In the genomic region with DNA sequence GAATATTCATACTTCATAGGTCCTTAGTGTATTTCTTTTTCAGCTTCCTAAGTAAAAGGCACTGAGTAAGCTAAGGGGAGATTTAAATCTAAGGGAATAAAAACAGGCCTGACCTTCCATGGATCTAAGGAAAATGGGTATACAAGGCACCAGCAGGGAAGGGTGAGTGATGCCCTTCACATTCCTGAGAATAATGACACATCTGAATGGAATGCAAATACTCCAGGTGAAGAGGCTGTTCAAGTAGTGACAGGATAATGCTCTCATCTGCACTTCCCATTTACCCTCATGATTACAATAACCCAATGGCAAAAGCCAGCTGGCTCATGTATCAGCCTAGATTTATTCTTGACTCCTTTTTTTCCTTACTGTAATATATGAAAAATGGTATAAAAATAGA, we compare ENCODE assay signal across 15 cellular contexts.
A peak's percentile ranks its signal among the peaks of the same experiment; 100 is the strongest.
DNase-seq lines count a peak whose midpoint lies in the region; ATAC-seq and TF ChIP-seq lines count a peak whose summit lies in the region.
"Had no signal": no experiment of that assay in that cellular context is flagged by ENCODE, and none has a peak within 500 bp of the region (broad histone marks: within the 10 kb centered on the region; RNA-seq: fewer than 3 reads in every experiment).

No MANE protein-coding gene starts in this region.

- no peak overlapping the region for H2AFZ ChIP-seq in IMR-90 (replicated peaks; ENCODE audit: low read length, poor library complexity)

- H4K20me1 ChIP-seq in IMR-90 (ENCODE audit: insufficient read depth, low read length): no peaks in the 10 kb centered on the region

- peaks cover 4% of the 10 kb centered on the region for H3K4me1 ChIP-seq in IMR-90 (ENCODE audit: control insufficient read depth, insufficient read depth, low read length)
- peaks cover 29% of the 10 kb centered on the region for H3K4me1 ChIP-seq in RWPE2 (ENCODE audit: insufficient read depth, poor library complexity, severe bottlenecking)
- H3K4me1 ChIP-seq in esophagus squamous epithelium: peaks cover 0 to 35% (median 20%) of the 10 kb centered on the region in 3 donors
- H3K4me1 ChIP-seq: colonic mucosa, HAP-1 had no signal

- no peaks in the 10 kb centered on the region for H3K36me3 Mint-ChIP-seq in progenitor cell of endocrine pancreas (ENCODE audit: insufficient read depth)
- H3K36me3 Mint-ChIP-seq in activated CD8-positive, alpha-beta memory T cell treated with anti-CD3 and anti-CD28 coated beads, Interleukin-2, amount 10 ng/mL, durations not matched to agents 7 days and 5 days: no peaks in the 10 kb centered on the region

- H3K14ac ChIP-seq in IMR-90 (replicated peaks; ENCODE audit: low read depth, low read length): no peak overlapping the region

- H3K27ac Mint-ChIP-seq in progenitor cell of endocrine pancreas: no peak overlapping the region
- H3K27ac Mint-ChIP-seq in activated CD8-positive, alpha-beta memory T cell treated with anti-CD3 and anti-CD28 coated beads, Interleukin-2, amount 10 ng/mL, durations not matched to agents 7 days and 5 days: no peak overlapping the region

- H4K91ac ChIP-seq in IMR-90 (ENCODE audit: insufficient read depth, low read depth, low read length): no peak overlapping the region

- no peak overlapping the region for H2BK5ac ChIP-seq in IMR-90 (ENCODE audit: low read depth, low read length, poor library complexity, severe bottlenecking)

- peak overlapping the region; percentile 18; the same call in 1 of the 2 replicates for H2AK5ac ChIP-seq in IMR-90 (ENCODE audit: low read depth, low read length)

- H3K4me3 Mint-ChIP-seq in progenitor cell of endocrine pancreas (ENCODE audit: low read depth): no peak overlapping the region
- H3K4me3 Mint-ChIP-seq in activated CD8-positive, alpha-beta memory T cell treated with anti-CD3 and anti-CD28 coated beads, Interleukin-2, amount 10 ng/mL, durations not matched to agents 7 days and 5 days: no peak overlapping the region

- H3K18ac ChIP-seq in IMR-90 (ENCODE audit: low read depth, low read length): peak overlapping the region; percentile 87; the same call in 1 of the 2 replicates

- H3K9me3 Mint-ChIP-seq in progenitor cell of endocrine pancreas (ENCODE audit: low read depth): no peaks in the 10 kb centered on the region
- no peaks in the 10 kb centered on the region for H3K9me3 Mint-ChIP-seq in activated CD8-positive, alpha-beta memory T cell treated with anti-CD3 and anti-CD28 coated beads, Interleukin-2, amount 10 ng/mL, durations not matched to agents 7 days and 5 days (ENCODE audit: low read depth)

- no peaks in the 10 kb centered on the region for H3K9me3 ChIP-seq in IMR-90 (ENCODE audit: control insufficient read depth, insufficient read depth, low read length)
- no peaks in the 10 kb centered on the region for H3K9me3 ChIP-seq in RWPE2 (ENCODE audit: severe bottlenecking)
- H3K9me3 ChIP-seq in esophagus squamous epithelium: no peaks in the 10 kb centered on the region
- H3K9me3 ChIP-seq: colonic mucosa, HAP-1 had no signal

- no peak overlapping the region for H3K9ac ChIP-seq in IMR-90 (ENCODE audit: low read depth, low read length)

- TF ChIP-seq CTCF in IMR-90 (conservative IDR thresholded peaks at IDR 0.05; ENCODE audit: low read depth, low read length): no peak
- no peak for TF ChIP-seq CTCF in RWPE2 (IDR thresholded peaks at IDR 0.05; ENCODE audit: poor library complexity, severe bottlenecking)
- no peak for TF ChIP-seq CTCF in progenitor cell of endocrine pancreas (IDR thresholded peaks at IDR 0.05; ENCODE audit: unreplicated experiment)
- TF ChIP-seq CTCF in esophagus squamous epithelium (IDR thresholded peaks at IDR 0.05): no peak

- H3K4me3 ChIP-seq in IMR-90 (ENCODE audit: insufficient read depth, low read depth, low read length) (no peak overlapping the region), RWPE2 (ENCODE audit: severe bottlenecking) (no peak overlapping the region), esophagus squamous epithelium (no peak overlapping the region)
- H3K4me3 ChIP-seq: colonic mucosa, HAP-1, SJCRH30 had no signal

- no peak overlapping the region for H2BK20ac ChIP-seq in IMR-90 (ENCODE audit: low read depth, low read length)

- H3K27me3 ChIP-seq in IMR-90 (ENCODE audit: control insufficient read depth, insufficient read depth, low read length) (no peaks in the 10 kb centered on the region), RWPE2 (ENCODE audit: insufficient read depth, poor library complexity, severe bottlenecking) (no peaks in the 10 kb centered on the region), esophagus squamous epithelium (no peaks in the 10 kb centered on the region)
- H3K27me3 ChIP-seq: colonic mucosa, SJCRH30 had no signal

- H4K5ac ChIP-seq in IMR-90 (ENCODE audit: low read depth, low read length): no peak overlapping the region

- peak; percentile 67 for DNase-seq in Caki2 (ENCODE audit: low read depth)
- DNase-seq in IMR-90: no peak
- no peak for DNase-seq in RWPE2 (ENCODE audit: low spot score)
- DNase-seq in iPS-NIHi11 (ENCODE audit: low spot score): peak; percentile 56
- no peak for DNase-seq in progenitor cell of endocrine pancreas (ENCODE audit: low spot score, unreplicated experiment)
- DNase-seq in esophagus squamous epithelium (lab: John Stamatoyannopoulos, UW): no peak
- DNase-seq in activated CD8-positive, alpha-beta memory T cell treated with anti-CD3 and anti-CD28 coated beads, Interleukin-2, amount 10 ng/mL, durations not matched to agents 7 days and 5 days: no peak
- DNase-seq: activated naive CD4-positive, alpha-beta T cell treated with anti-CD3 and anti-CD28 coated beads, Interleukin-2, amount 50 U/mL, for 16 hours; colonic mucosa; NCI-H1436; SJCRH30; stimulated activated CD8-positive, alpha-beta memory T cell treated with anti-CD3 and anti-CD28 coated beads, Interleukin-4, amount 100 ng/mL, for 48 hours had no signal

- H3K27ac ChIP-seq in IMR-90 (ENCODE audit: insufficient read depth, low read length) (no peak overlapping the region), RWPE2 (ENCODE audit: poor library complexity, severe bottlenecking) (peak overlapping the region; percentile 73), esophagus squamous epithelium (no peak overlapping the region)
- H3K27ac ChIP-seq: colonic mucosa, SJCRH30 had no signal

- H3K4me1 Mint-ChIP-seq in progenitor cell of endocrine pancreas (ENCODE audit: low read depth): peaks cover 14% of the 10 kb centered on the region
- no peaks in the 10 kb centered on the region for H3K4me1 Mint-ChIP-seq in activated CD8-positive, alpha-beta memory T cell treated with anti-CD3 and anti-CD28 coated beads, Interleukin-2, amount 10 ng/mL, durations not matched to agents 7 days and 5 days

- intact Hi-C loops in IMR-90 (cut with micrococcal nuclease) (no loop called here), esophagus squamous epithelium (cut with DNase I) (no loop called here)

- no peak overlapping the region for H4K8ac ChIP-seq in IMR-90 (ENCODE audit: low read depth in 2 of 2, low read length in 2 of 2)

- no peak overlapping the region for H3K56ac ChIP-seq in IMR-90 (ENCODE audit: extremely low read depth, insufficient read depth, low read length)

- no peak overlapping the region for H3K4ac ChIP-seq in IMR-90 (ENCODE audit: low read depth, low read length)

- TF ChIP-seq POLR2A in IMR-90 (IDR thresholded peaks at IDR 0.05; ENCODE audit: low read depth, low read length) (no peak), esophagus squamous epithelium (IDR thresholded peaks at IDR 0.05) (no peak)

- H2AK9ac ChIP-seq in IMR-90 (replicated peaks; ENCODE audit: low read depth, low read length, poor library complexity): no peak overlapping the region

- dilution Hi-C loops in IMR-90 (cut with HindIII; ENCODE audit: low sequenced_read_pairs, unreplicated experiment): no loop called here

- no peaks in the 10 kb centered on the region for H3K79me1 ChIP-seq in IMR-90 (ENCODE audit: low read depth in 1 of 2, low read length in 2 of 2)

- CTCF ChIA-PET in IMR-90 (lab: Yijun Ruan, JAX): no interaction called here
- CTCF ChIA-PET in activated CD8-positive, alpha-beta memory T cell treated with anti-CD3 and anti-CD28 coated beads, Interleukin-2, amount 10 ng/mL, durations not matched to agents 7 days and 5 days (lab: Charles Lee): no interaction called here

- no peak overlapping the region for H2BK15ac ChIP-seq in IMR-90 (ENCODE audit: low read depth, low read length)

- no peaks in the 10 kb centered on the region for H3K27me3 Mint-ChIP-seq in progenitor cell of endocrine pancreas
- no peaks in the 10 kb centered on the region for H3K27me3 Mint-ChIP-seq in activated CD8-positive, alpha-beta memory T cell treated with anti-CD3 and anti-CD28 coated beads, Interleukin-2, amount 10 ng/mL, durations not matched to agents 7 days and 5 days

- no TSS peak for BruUV-seq in IMR-90 (replicated peaks; lab: Mats Ljungman, UMichigan)

- no peak overlapping the region for H2BK120ac ChIP-seq in IMR-90 (ENCODE audit: low read depth, low read length)

- no peaks in the 10 kb centered on the region for H3K9me1 ChIP-seq in IMR-90 (ENCODE audit: insufficient read depth, low read length)

- ATAC-seq in IMR-90 (ENCODE audit: low read depth): no peak
- peak; percentile 99 for ATAC-seq in RWPE2 (ENCODE audit: low read depth)
- no peak for ATAC-seq in HG03196 (IDR thresholded peaks at IDR 0.05; ENCODE audit: unreplicated experiment)
- no peak for ATAC-seq in activated CD8-positive, alpha-beta memory T cell treated with anti-CD3 and anti-CD28 coated beads, Interleukin-2, amount 10 ng/mL, durations not matched to agents 7 days and 5 days
- ATAC-seq: activated CD4-positive, CD25-positive, alpha-beta regulatory T cell treated with anti-CD3 and anti-CD28 coated beads, Interleukin-2, amount 50 U/mL, for 24 hours had no signal

- in situ Hi-C loops in Caki2 (cut with HindIII; ENCODE audit: low pct_unique_long_range_greater_than_20kb, low sequenced_read_pairs) (no loop called here), IMR-90 (cut with MboI; ENCODE audit: low sequenced_read_pairs) (no loop called here)

- POLR2A ChIA-PET in IMR-90 (lab: Charles Lee; ENCODE audit: unreplicated experiment): no interaction called here

- no peak overlapping the region for H3K4me2 ChIP-seq in IMR-90 (ENCODE audit: low read depth, low read length)

- H3K36me3 ChIP-seq in IMR-90 (ENCODE audit: control insufficient read depth, insufficient read depth, low read length) (no peaks in the 10 kb centered on the region), RWPE2 (ENCODE audit: low read depth) (no peaks in the 10 kb centered on the region), esophagus squamous epithelium (no peaks in the 10 kb centered on the region)
- H3K36me3 ChIP-seq: colonic mucosa, HAP-1, SJCRH30 had no signal

- no peak overlapping the region for H3K23ac ChIP-seq in IMR-90 (ENCODE audit: low read depth, low read length)

- TF ChIP-seq RAD21 in IMR-90 (IDR thresholded peaks at IDR 0.05; ENCODE audit: low read length): no peak

TF ChIP-seq in IMR-90, 13 proteins besides CTCF, POLR2A, EP300 and RAD21 (continues in another document):
- no peak for TF ChIP-seq USF2 (IDR thresholded peaks at IDR 0.05; ENCODE audit: low read depth, low read length)

Comparison
In these comparisons a context has a peak if more than half of its experiments do, and no peak if none do; other contexts are left out.
1. DNase-seq: peak in Caki2 (single experiment) and iPS-NIHi11 (single experiment); none in IMR-90 (single experiment), RWPE2 (single experiment), progenitor cell of endocrine pancreas (single experiment), esophagus squamous epithelium (single experiment) and activated CD8-positive, alpha-beta memory T cell treated with anti-CD3 and anti-CD28 coated beads, Interleukin-2, amount 10 ng/mL, durations not matched to agents 7 days and 5 days (single experiment).